34 cellular contexts compared by ENCODE assay signal in the genomic region with DNA sequence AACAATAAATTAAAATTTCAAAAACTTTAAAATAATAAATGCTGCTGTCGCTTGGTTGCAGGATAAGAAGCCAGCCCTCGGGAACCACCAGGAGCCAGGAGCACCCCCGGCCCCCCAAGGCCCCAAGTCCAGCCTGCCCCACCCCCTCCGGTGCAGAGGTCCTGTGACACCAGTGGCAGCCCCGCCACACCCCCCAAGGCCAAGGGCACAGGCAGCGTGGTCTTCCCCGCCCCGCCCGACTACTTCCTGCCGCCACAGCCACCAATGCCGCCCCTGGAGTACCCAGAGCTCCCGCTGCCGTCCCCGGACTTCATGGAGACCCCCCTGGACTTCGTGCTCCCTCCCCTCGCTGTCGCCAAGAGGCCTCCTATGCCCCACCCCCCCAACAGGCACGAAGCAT.
"Had no signal": no experiment of that assay in that cellular context is flagged by ENCODE, and none has a peak within 500 bp of the region (broad histone marks: within the 10 kb centered on the region; RNA-seq: fewer than 3 reads in every experiment).

No MANE protein-coding gene starts in this region.

- H3K36me3 ChIP-seq: MG63 had no signal

- H3K4me3 ChIP-seq: MG63 had no signal

- DNase-seq: Karpas-422, Kasumi-1, MG63, MM.1S, MV-4-11, NCI-H1048, NCI-H1092, NCI-H1092 treated with DMSO at 0.1 percent for 48 hours, NCI-H1105, NCI-H1105 treated with DMSO at 0.1 percent for 48 hours, NCI-H1417, NCI-H1417 treated with DMSO at 0.1 percent for 48 hours, NCI-H1436, NCI-H1436 treated with DMSO at 0.1 percent for 48 hours, NCI-H146, NCI-H1694, NCI-H1694 treated with DMSO at 0.1 percent for 48 hours, NCI-H187, NCI-H187 treated with DMSO at 0.1 percent for 48 hours, NCI-H1930, NCI-H2029, NCI-H2029 treated with DMSO at 0.1 percent for 48 hours, NCI-H2081, NCI-H2081 treated with DMSO at 0.1 percent for 48 hours, NCI-H2107, NCI-H2171, NCI-H2171 treated with DMSO at 0.1 percent for 48 hours, NCI-H2227 treated with DMSO at 0.1 percent for 48 hours, NCI-H226, NCI-H345, NCI-H446, NCI-H446 treated with DMSO at 0.1 percent for 48 hours, NCI-H510A, NCI-H510A treated with DMSO at 0.1 percent for 48 hours had no signal

- H3K27me3 ChIP-seq: MG63 had no signal

- H3K9me3 ChIP-seq: MG63 had no signal
